In genomic region chr1:99304725-99305282, GRCh38 we compare ENCODE assay signal across 27 cellular contexts.
"Had no signal": no experiment of that assay in that cellular context is flagged by ENCODE, and none has a peak within 500 bp of the region (broad histone marks: within the 10 kb centered on the region; RNA-seq: fewer than 3 reads in every experiment).

No MANE protein-coding gene starts in this region.

- H3K27me3 ChIP-seq: stomach, suprapubic skin, testis, thyroid gland, tibial artery, tibial nerve, transverse colon, upper lobe of left lung, upper lobe of right lung, uterus, vagina had no signal

- H3K9me3 ChIP-seq: stomach, suprapubic skin, testis, thoracic aorta, thyroid gland, tibial artery, tibial nerve, transverse colon, upper lobe of left lung, upper lobe of right lung, uterus, vagina had no signal

- H3K4me1 ChIP-seq: stomach, suprapubic skin, testis, thyroid gland, tibial artery, tibial nerve, transverse colon, upper lobe of left lung, upper lobe of right lung, uterus, vagina had no signal

- H3K36me3 ChIP-seq: stomach, suprapubic skin, thoracic aorta, thyroid gland, tibial artery, transverse colon, upper lobe of left lung, upper lobe of right lung, uterus, vagina had no signal

- FAIRE-seq: urothelium cell line had no signal

- H3K27ac ChIP-seq: stomach, suprapubic skin, testis, thoracic aorta, thyroid gland, tibial artery, tibial nerve, transverse colon, upper lobe of left lung, upper lobe of right lung, uterus, vagina had no signal

- H3K4me3 ChIP-seq: stomach, suprapubic skin, testis, thoracic aorta, thyroid gland, tibial artery, tibial nerve, transverse colon, upper lobe of left lung, upper lobe of right lung, uterus, vagina had no signal

- DNase-seq: stimulated activated CD4-positive, alpha-beta T cell treated with anti-CD3 and anti-CD28 coated beads, Interleukin-2, amount 100 ng/mL, for 48 hours; stimulated activated CD4-positive, alpha-beta T cell treated with anti-CD3 and anti-CD28 coated beads, Interleukin-4, amount 100 ng/mL, for 1 hour; stimulated activated CD4-positive, alpha-beta T cell treated with anti-CD3 and anti-CD28 coated beads, Interleukin-4, amount 100 ng/mL, for 24 hours; stimulated activated CD4-positive, alpha-beta T cell treated with anti-CD3 and anti-CD28 coated beads, Interleukin-4, amount 100 ng/mL, for 4 hours; stimulated activated CD8-positive, alpha-beta memory T cell treated with anti-CD3 and anti-CD28 coated beads, Interleukin-4, amount 100 ng/mL, for 48 hours; stimulated activated naive B cell treated with anti-CD40 and anti-IgM and Interleukin-4, amounts not matched to agents 10 μg/mL and 1 μg/mL and 100 μg/mL, for 72 hours; stimulated activated naive CD4-positive, alpha-beta T cell; stimulated activated naive CD4-positive, alpha-beta T cell treated with Interleukin-2 at 50 U/mL for 16 hours; stimulated activated naive CD8-positive, alpha-beta T cell treated with anti-CD3 and anti-CD28 coated beads, Interleukin-15, amount 100 ng/mL, for 72 hours; stimulated activated naive CD8-positive, alpha-beta T cell treated with anti-CD3 and anti-CD28 coated beads, Interleukin-15, Interleukin-2, amounts not matched to agents 100 U/mL and 50 U/mL, for 24 hours; stomach; substantia nigra; testis; thyroid gland; tibial artery; transverse colon; trophoblast cell; upper lobe of left lung; upper lobe of right lung; uterus had no signal

- ATAC-seq: stimulated activated effector memory CD8-positive, alpha-beta T cell treated with anti-CD3 and anti-CD28 coated beads, Interleukin-12 subunit alpha, Interleukin-12 subunit beta, amount 100 ng/mL, for 72 hours; stimulated activated memory B cell treated with anti-CD40 and anti-IgM and Interleukin-4, amounts not matched to agents 10 μg/mL and 1 μg/mL and 100 μg/mL, for 72 hours; stimulated activated naive B cell treated with anti-CD40 and anti-IgM and Interleukin-4, amounts not matched to agents 10 μg/mL and 1 μg/mL and 100 μg/mL, for 72 hours; stimulated activated naive CD8-positive, alpha-beta T cell treated with anti-CD3 and anti-CD28 coated beads, Interleukin-15, amount 100 ng/mL, for 72 hours; stimulated activated naive CD8-positive, alpha-beta T cell treated with anti-CD3 and anti-CD28 coated beads, Interleukin-15, Interleukin-2, amounts not matched to agents 100 U/mL and 50 U/mL, for 24 hours; upper lobe of right lung had no signal
